Comparison of ENCODE assay signal across 8 cellular contexts in the genomic region with DNA sequence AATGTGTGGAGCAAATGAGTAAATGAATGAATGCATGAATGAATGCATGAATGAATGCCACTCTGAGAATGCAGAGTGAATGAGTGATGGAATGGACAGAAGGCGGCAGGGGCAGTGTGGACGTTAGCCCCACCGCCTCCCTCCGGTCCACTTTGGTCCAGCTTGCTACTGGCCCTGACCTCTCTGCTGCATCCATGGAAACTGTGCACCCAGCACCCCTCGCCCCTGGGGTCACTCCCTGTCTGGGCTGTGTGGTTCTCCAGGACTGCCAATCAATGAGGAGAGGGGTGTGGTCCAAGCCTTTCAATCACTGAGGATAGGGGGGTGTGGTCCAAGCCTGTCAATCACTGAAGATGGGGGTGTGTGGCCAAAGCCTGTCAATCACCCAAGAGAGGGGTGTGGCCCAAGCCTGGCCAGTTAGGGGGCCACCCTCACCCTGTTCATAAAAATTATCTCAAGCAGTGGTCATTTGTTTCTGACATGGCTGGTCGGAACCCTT. TPM values are rescaled to one million over a fixed set of nuclear protein-coding genes. Genes with fewer than 3 reads are reported as not detected.
DNase-seq lines count a peak whose midpoint lies in the region; ATAC-seq and TF ChIP-seq lines count a peak whose summit lies in the region.

No MANE protein-coding gene starts in this region.

- H3K36me3 Mint-ChIP-seq in activated CD4-positive, alpha-beta T cell treated with anti-CD3 and anti-CD28 coated beads for 36 hours (ENCODE audit: low read depth) = peaks cover 28% of the 10 kb centered on the region
- H3K36me3 Mint-ChIP-seq in chondrocyte (ENCODE audit: low read depth) = no peaks in the 10 kb centered on the region
- peaks cover 35 to 57% of the 10 kb centered on the region in 2 donors for H3K36me3 Mint-ChIP-seq in stimulated activated naive B cell treated with anti-CD40 and anti-IgM and Interleukin-4, amounts not matched to agents 10 μg/mL and 1 μg/mL and 100 μg/mL, for 72 hours

- H3K27me3 ChIP-seq in NT2/D1 (ENCODE audit: insufficient read depth, insufficient read length) (no peaks in the 10 kb centered on the region), gastrocnemius medialis (no peaks in the 10 kb centered on the region), body of pancreas (no peaks in the 10 kb centered on the region)

- no peak overlapping the region for H3K27ac ChIP-seq in gastrocnemius medialis
- no peak overlapping the region for H3K27ac ChIP-seq in body of pancreas

- H3K4me1 ChIP-seq in NT2/D1 (ENCODE audit: insufficient read depth, insufficient read length) (no peaks in the 10 kb centered on the region), gastrocnemius medialis (peaks cover 0 to 3% of the 10 kb centered on the region in 2 donors), body of pancreas (no peaks in the 10 kb centered on the region)

- TF ChIP-seq POLR2A in gastrocnemius medialis (IDR thresholded peaks at IDR 0.05) (no peak), body of pancreas (IDR thresholded peaks at IDR 0.05) (no peak)

- intact Hi-C loops in activated CD4-positive, alpha-beta T cell treated with anti-CD3 and anti-CD28 coated beads for 36 hours (cut with DNase I, micrococcal nuclease) = loop anchor here in 1 of 2 experiments (1.0 kb wide), 1 partner anchor 38 kb away; no protein-coding TSS in a partner anchor
- intact Hi-C loops in gastrocnemius medialis (cut with DNase I; ENCODE audit: low total_unique reads) = no loop called here
- intact Hi-C loops in body of pancreas (cut with DNase I) = no loop called here

- peaks cover 8% of the 10 kb centered on the region for H3K9me3 Mint-ChIP-seq in activated CD4-positive, alpha-beta T cell treated with anti-CD3 and anti-CD28 coated beads for 36 hours (ENCODE audit: low read depth)
- H3K9me3 Mint-ChIP-seq in chondrocyte (ENCODE audit: low read depth) = no peaks in the 10 kb centered on the region
- H3K9me3 Mint-ChIP-seq in stimulated activated naive B cell treated with anti-CD40 and anti-IgM and Interleukin-4, amounts not matched to agents 10 μg/mL and 1 μg/mL and 100 μg/mL, for 72 hours = peaks cover 10 to 13% of the 10 kb centered on the region in 2 donors

- no peaks in the 10 kb centered on the region for H3K36me3 ChIP-seq in NT2/D1 (ENCODE audit: insufficient read depth, insufficient read length, low read length)
- H3K36me3 ChIP-seq in gastrocnemius medialis = no peaks in the 10 kb centered on the region
- H3K36me3 ChIP-seq in body of pancreas (replicated peaks in 1 of 2; ENCODE audit: insufficient read depth in 1 of 2, low read depth in 2 of 2) = no peaks in the 10 kb centered on the region

- ATAC-seq in activated CD4-positive, alpha-beta T cell treated with anti-CD3 and anti-CD28 coated beads for 36 hours = peak; percentile 94
- ATAC-seq in HG02571 (IDR thresholded peaks at IDR 0.05; ENCODE audit: unreplicated experiment) (peak; percentile 60), gastrocnemius medialis (no peak), body of pancreas (no peak)
- peak; percentile 77 to 82 for ATAC-seq in stimulated activated naive B cell treated with anti-CD40 and anti-IgM and Interleukin-4, amounts not matched to agents 10 μg/mL and 1 μg/mL and 100 μg/mL, for 72 hours (replicated peaks)

- H3K4me1 Mint-ChIP-seq in activated CD4-positive, alpha-beta T cell treated with anti-CD3 and anti-CD28 coated beads for 36 hours = peaks cover 21% of the 10 kb centered on the region
- H3K4me1 Mint-ChIP-seq in chondrocyte (ENCODE audit: low read depth) = no peaks in the 10 kb centered on the region
- peaks cover 58 to 79% of the 10 kb centered on the region in 2 donors for H3K4me1 Mint-ChIP-seq in stimulated activated naive B cell treated with anti-CD40 and anti-IgM and Interleukin-4, amounts not matched to agents 10 μg/mL and 1 μg/mL and 100 μg/mL, for 72 hours

- H3K27ac Mint-ChIP-seq in activated CD4-positive, alpha-beta T cell treated with anti-CD3 and anti-CD28 coated beads for 36 hours = no peak overlapping the region
- H3K27ac Mint-ChIP-seq in chondrocyte (ENCODE audit: unreplicated experiment) = no peak overlapping the region
- peak overlapping the region; percentile 93 for H3K27ac Mint-ChIP-seq in stimulated activated naive B cell treated with anti-CD40 and anti-IgM and Interleukin-4, amounts not matched to agents 10 μg/mL and 1 μg/mL and 100 μg/mL, for 72 hours

- CTCF ChIA-PET in activated CD4-positive, alpha-beta T cell treated with anti-CD3 and anti-CD28 coated beads for 36 hours (lab: Charles Lee) = no interaction called here

- POLR2A ChIA-PET in activated CD4-positive, alpha-beta T cell treated with anti-CD3 and anti-CD28 coated beads for 36 hours (lab: Charles Lee) = no interaction called here

- H3K9me3 ChIP-seq in NT2/D1 (ENCODE audit: insufficient read depth, low read length) (no peaks in the 10 kb centered on the region; the same call in 1 of the 2 replicates), gastrocnemius medialis (no peaks in the 10 kb centered on the region), body of pancreas (no peaks in the 10 kb centered on the region)

- H3K27me3 Mint-ChIP-seq in activated CD4-positive, alpha-beta T cell treated with anti-CD3 and anti-CD28 coated beads for 36 hours = no peaks in the 10 kb centered on the region
- peaks cover 7% of the 10 kb centered on the region for H3K27me3 Mint-ChIP-seq in chondrocyte (ENCODE audit: low read depth)
- no peaks in the 10 kb centered on the region for H3K27me3 Mint-ChIP-seq in stimulated activated naive B cell treated with anti-CD40 and anti-IgM and Interleukin-4, amounts not matched to agents 10 μg/mL and 1 μg/mL and 100 μg/mL, for 72 hours

- in situ Hi-C loops in gastrocnemius medialis (cut with MboI; ENCODE audit: low sequenced_read_pairs in 4 of 4) = no loop called here

- H3K4me3 Mint-ChIP-seq in activated CD4-positive, alpha-beta T cell treated with anti-CD3 and anti-CD28 coated beads for 36 hours = no peak overlapping the region
- no peak overlapping the region for H3K4me3 Mint-ChIP-seq in chondrocyte (ENCODE audit: unreplicated experiment)
- H3K4me3 Mint-ChIP-seq in stimulated activated naive B cell treated with anti-CD40 and anti-IgM and Interleukin-4, amounts not matched to agents 10 μg/mL and 1 μg/mL and 100 μg/mL, for 72 hours = peak overlapping the region; percentile 81 to 84

- H3K9ac ChIP-seq in NT2/D1 (ENCODE audit: insufficient read length, low read depth) = no peak overlapping the region

- WGBS in body of pancreas, 2 donors = 75 to 81% methylated on average over 6 of the region's 6 CpGs

- TF ChIP-seq CTCF in chondrocyte (IDR thresholded peaks at IDR 0.05) = no peak
- TF ChIP-seq CTCF in gastrocnemius medialis (IDR thresholded peaks at IDR 0.05 in 4 of 5, conservative IDR thresholded peaks at IDR 0.05 in 1 of 5) = no peak
- TF ChIP-seq CTCF in body of pancreas (IDR thresholded peaks at IDR 0.05) = no peak

- no peak overlapping the region for H3K4me3 ChIP-seq in NT2/D1 (ENCODE audit: insufficient read length, low read depth)
- H3K4me3 ChIP-seq in gastrocnemius medialis = no peak overlapping the region
- no peak overlapping the region for H3K4me3 ChIP-seq in body of pancreas

- DNase-seq in activated CD4-positive, alpha-beta T cell treated with anti-CD3 and anti-CD28 coated beads for 36 hours = peak; percentile 80
- DNase-seq in activated CD4-positive, alpha-beta T cell treated with anti-CD3 and anti-CD28 coated beads, Interleukin-2, amount 50 U/mL, for 4 hours = no peak
- DNase-seq in NT2/D1 (ENCODE audit: low read depth, low spot score) (peak; percentile 58), chondrocyte (ENCODE audit: low spot score) (peak; percentile 46), gastrocnemius medialis (no peak), body of pancreas (no peak)
- peak; percentile 73 for DNase-seq in stimulated activated naive B cell treated with anti-CD40 and anti-IgM and Interleukin-4, amounts not matched to agents 10 μg/mL and 1 μg/mL and 100 μg/mL, for 72 hours

RNA-seq across cellular contexts. Expression of a gene that starts 39.2 kb away (rescaled TPM):
- 10 to 100 TPM; 33.9 to 38.3 TPM for total RNA-seq in activated CD4-positive, alpha-beta T cell treated with anti-CD3 and anti-CD28 coated beads for 36 hours
- total RNA-seq in chondrocyte = 19.6 to 29.0 TPM (median 20.2 TPM) in 3 replicates
- total RNA-seq in gastrocnemius medialis = 10 to 100 TPM; 13.6 to 19.5 (median 13.9) TPM
- total RNA-seq in body of pancreas = 10 to 100 TPM; 16.5 to 18.9 TPM

RNA-seq across cellular contexts. Expression of a gene that starts 45.1 kb away (rescaled TPM):
- total RNA-seq in activated CD4-positive, alpha-beta T cell treated with anti-CD3 and anti-CD28 coated beads for 36 hours = 10 to 100 TPM; 19.8 to 21.2 TPM
- total RNA-seq in chondrocyte (not detected in 3 replicates), gastrocnemius medialis (1 to 10 TPM in 1 of 4 donors, under 1 TPM in 3; 0.36 to 1.1 (median 0.62) TPM), body of pancreas (under 1 TPM; 0.66 to 0.78 TPM)

Comparison
In these comparisons a context has a peak if more than half of its experiments do, and no peak if none do; other contexts are left out.
1. DNase-seq: peak in activated CD4-positive, alpha-beta T cell treated with anti-CD3 and anti-CD28 coated beads for 36 hours (single experiment), NT2/D1 (single experiment), chondrocyte (single experiment) and stimulated activated naive B cell treated with anti-CD40 and anti-IgM and Interleukin-4, amounts not matched to agents 10 μg/mL and 1 μg/mL and 100 μg/mL, for 72 hours (single experiment); none in activated CD4-positive, alpha-beta T cell treated with anti-CD3 and anti-CD28 coated beads, Interleukin-2, amount 50 U/mL, for 4 hours (0 of 2), gastrocnemius medialis (0 of 2) and body of pancreas (0 of 4).
2. ATAC-seq: peak in activated CD4-positive, alpha-beta T cell treated with anti-CD3 and anti-CD28 coated beads for 36 hours (single experiment), HG02571 (single experiment) and stimulated activated naive B cell treated with anti-CD40 and anti-IgM and Interleukin-4, amounts not matched to agents 10 μg/mL and 1 μg/mL and 100 μg/mL, for 72 hours (2 of 2); none in gastrocnemius medialis (0 of 2) and body of pancreas (single experiment).
3. H3K4me3 Mint-ChIP-seq: peak in stimulated activated naive B cell treated with anti-CD40 and anti-IgM and Interleukin-4, amounts not matched to agents 10 μg/mL and 1 μg/mL and 100 μg/mL, for 72 hours (2 of 2); none in activated CD4-positive, alpha-beta T cell treated with anti-CD3 and anti-CD28 coated beads for 36 hours (single experiment) and chondrocyte (single experiment).
4. RNA of a gene that starts 45.1 kb away (total RNA-seq): 19.8 to 21.2 TPM in activated CD4-positive, alpha-beta T cell treated with anti-CD3 and anti-CD28 coated beads for 36 hours; 0.36 to 1.1 TPM in gastrocnemius medialis, 0.66 to 0.78 TPM in body of pancreas and not detected in chondrocyte; every median in the first group is over 10 times any median in the second.